Comparison of ENCODE assay signal across 9 cellular contexts in the genomic region with DNA sequence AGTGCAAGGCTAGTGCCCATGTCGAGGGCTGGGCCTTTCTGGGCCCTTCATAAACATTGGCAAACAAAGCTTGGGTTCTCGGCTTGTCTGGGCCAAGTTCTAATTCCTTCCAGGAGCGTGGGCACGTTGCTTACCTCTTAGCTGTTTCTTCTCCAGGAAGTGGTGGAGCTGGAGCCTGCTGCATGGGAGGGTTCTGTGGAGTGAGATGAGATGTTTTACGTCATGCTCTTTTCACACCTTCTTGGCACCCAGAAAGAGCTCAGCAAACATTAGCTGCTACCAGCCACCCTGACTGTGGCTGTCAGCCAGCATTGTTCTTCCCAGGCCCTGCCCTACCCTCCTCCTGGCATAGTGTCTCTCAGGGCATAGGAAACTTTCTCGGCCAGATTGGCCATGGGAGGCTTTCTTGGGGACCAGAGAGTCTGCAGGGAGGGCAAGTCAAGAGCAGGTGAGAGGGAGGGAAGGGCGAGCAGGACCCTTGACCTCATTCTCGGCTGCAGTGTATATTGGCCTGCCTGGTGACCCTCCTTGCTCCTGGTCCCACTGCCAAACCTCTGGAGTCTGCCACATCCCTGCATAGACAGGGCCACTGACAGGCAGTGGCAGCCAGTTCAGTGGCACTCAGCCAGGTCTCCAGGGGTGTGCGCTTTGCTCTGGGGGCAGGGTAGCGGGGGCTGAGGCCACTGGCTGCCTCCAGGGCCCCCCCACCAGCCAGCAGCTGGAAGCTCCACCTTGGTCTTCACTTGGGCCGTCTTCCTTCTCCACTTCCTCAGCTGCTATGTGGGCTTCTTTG.
DNase-seq lines count a peak whose midpoint lies in the region; ATAC-seq and TF ChIP-seq lines count a peak whose summit lies in the region.
"Had no signal": no experiment of that assay in that cellular context is flagged by ENCODE, and none has a peak within 500 bp of the region (broad histone marks: within the 10 kb centered on the region; RNA-seq: fewer than 3 reads in every experiment).

No MANE protein-coding gene starts in this region.

- no peaks in the 10 kb centered on the region for H3K9me3 Mint-ChIP-seq in activated T-helper 2 cell treated with anti-CD3 and anti-CD28 coated beads, Interferon-gamma antibody, Interleukin-2, Interleukin-4, amounts not matched to agents 10 μg/mL and 5 μg/mL and 100 μg/mL, durations not matched to agents 14 hours and 24 hours and 36 hours

- no peak overlapping the region for H3K4me2 ChIP-seq in neuronal stem cell (ENCODE audit: insufficient read depth, low read length, poor library complexity, severe bottlenecking)

- H3K4me1 Mint-ChIP-seq in activated T-helper 2 cell treated with anti-CD3 and anti-CD28 coated beads, Interferon-gamma antibody, Interleukin-2, Interleukin-4, amounts not matched to agents 10 μg/mL and 5 μg/mL and 100 μg/mL, durations not matched to agents 14 hours and 24 hours and 36 hours (ENCODE audit: low read depth) = no peaks in the 10 kb centered on the region

- no peak overlapping the region for H2AFZ ChIP-seq in neuronal stem cell (ENCODE audit: low read length)

- peak overlapping the region; percentile 48 for H2AK5ac ChIP-seq in neuronal stem cell (ENCODE audit: low read depth, low read length)

- H2BK120ac ChIP-seq in neuronal stem cell (ENCODE audit: low read depth, low read length) = no peak overlapping the region

- peaks cover 0 to 1% of the 10 kb centered on the region in 2 donors for H3K9me3 ChIP-seq in neuronal stem cell (replicated peaks in 1 of 2; ENCODE audit: control insufficient read depth in 2 of 2, insufficient read depth in 1 of 2, low read depth in 1 of 2, low read length in 2 of 2)

- H3K4me3 ChIP-seq in epithelial cell of esophagus (ENCODE audit: low read length) (no peak overlapping the region), neuronal stem cell (ENCODE audit: low read length in 2 of 2) (no peak overlapping the region), H7 (ENCODE audit: insufficient read depth, low read depth, low read length) (no peak overlapping the region)

- no peaks in the 10 kb centered on the region for H3K27me3 Mint-ChIP-seq in activated T-helper 2 cell treated with anti-CD3 and anti-CD28 coated beads, Interferon-gamma antibody, Interleukin-2, Interleukin-4, amounts not matched to agents 10 μg/mL and 5 μg/mL and 100 μg/mL, durations not matched to agents 14 hours and 24 hours and 36 hours (ENCODE audit: low read depth)

- WGBS in neuronal stem cell (ENCODE audit: extremely low coverage in 2 of 2, insufficient read length in 2 of 2, insufficient replicate concordance in 1 of 2), 2 donors = no CpG with 5 or more reads among the region's 11 CpGs

- H3K36me3 ChIP-seq in neuronal stem cell (replicated peaks in 1 of 2; ENCODE audit: control insufficient read depth in 2 of 2, insufficient read depth in 2 of 2, low read length in 2 of 2) = peaks cover 52 to 84% of the 10 kb centered on the region in 2 donors
- H3K36me3 ChIP-seq in H7 (replicated peaks; ENCODE audit: control insufficient read depth, insufficient read depth, low read length) = peaks cover 18% of the 10 kb centered on the region

- no peak overlapping the region for H3K4ac ChIP-seq in neuronal stem cell (ENCODE audit: low read length)

- peak overlapping the region; percentile 94 for H3K23ac ChIP-seq in neuronal stem cell (ENCODE audit: low read depth, low read length, poor library complexity)

- no peak for ATAC-seq in HG03442 (IDR thresholded peaks at IDR 0.05; ENCODE audit: unreplicated experiment)

- H2BK12ac ChIP-seq in neuronal stem cell (ENCODE audit: low read length) = peak overlapping the region; percentile 34

- peak overlapping the region; percentile 33 for H3K14ac ChIP-seq in neuronal stem cell (ENCODE audit: low read length)

- H3K27ac ChIP-seq in neuronal stem cell (replicated peaks; ENCODE audit: low read length) = no peak overlapping the region

- intact Hi-C loops in activated T-helper 2 cell treated with anti-CD3 and anti-CD28 coated beads, Interferon-gamma antibody, Interleukin-2, Interleukin-4, amounts not matched to agents 10 μg/mL and 5 μg/mL and 100 μg/mL, durations not matched to agents 14 hours and 24 hours and 36 hours (cut with micrococcal nuclease) = no loop called here

- H2BK5ac ChIP-seq in neuronal stem cell (ENCODE audit: low read length) = peak overlapping the region; percentile 45

- H4K8ac ChIP-seq in neuronal stem cell (ENCODE audit: low read depth, low read length) = no peak overlapping the region

- H4K91ac ChIP-seq in neuronal stem cell (ENCODE audit: low read depth, low read length, poor library complexity) = no peak overlapping the region

- DNase-seq in DMS79 treated with DMSO at 0.1 percent for 48 hours (lab: John Stamatoyannopoulos, UW) (peak; percentile 77), NCI-H446 treated with DMSO at 0.1 percent for 48 hours (lab: John Stamatoyannopoulos, UW) (peak; percentile 65), epithelial cell of esophagus (ENCODE audit: low read depth) (peak; percentile 97), neuronal stem cell (ENCODE audit: low spot score) (no peak), H7 (no peak), kidney glomerular epithelial cell (lab: John Stamatoyannopoulos, UW) (no peak)
- DNase-seq in activated T-helper 2 cell treated with anti-CD3 and anti-CD28 coated beads, Interferon-gamma antibody, Interleukin-2, Interleukin-4, amounts not matched to agents 10 μg/mL and 5 μg/mL and 100 μg/mL, durations not matched to agents 14 hours and 24 hours and 36 hours (ENCODE audit: low spot score) = no peak
- DNase-seq: Kasumi-1 had no signal

- no peak overlapping the region for H2BK15ac ChIP-seq in neuronal stem cell (ENCODE audit: low read length)

- no peak overlapping the region for H3K27ac Mint-ChIP-seq in activated T-helper 2 cell treated with anti-CD3 and anti-CD28 coated beads, Interferon-gamma antibody, Interleukin-2, Interleukin-4, amounts not matched to agents 10 μg/mL and 5 μg/mL and 100 μg/mL, durations not matched to agents 14 hours and 24 hours and 36 hours

- H3K36me3 Mint-ChIP-seq in activated T-helper 2 cell treated with anti-CD3 and anti-CD28 coated beads, Interferon-gamma antibody, Interleukin-2, Interleukin-4, amounts not matched to agents 10 μg/mL and 5 μg/mL and 100 μg/mL, durations not matched to agents 14 hours and 24 hours and 36 hours (ENCODE audit: low read depth) = peaks cover 5% of the 10 kb centered on the region

- H3K9ac ChIP-seq in neuronal stem cell (ENCODE audit: low read depth, low read length, poor library complexity) = no peak overlapping the region

- no peak for TF ChIP-seq CTCF in epithelial cell of esophagus (IDR thresholded peaks at IDR 0.05; ENCODE audit: insufficient read depth, low read depth, low read length, missing control alignments)

- peaks cover 3 to 5% of the 10 kb centered on the region in 2 donors for H3K4me1 ChIP-seq in neuronal stem cell (ENCODE audit: control insufficient read depth in 2 of 2, insufficient read depth in 1 of 2, low read depth in 1 of 2, low read length in 2 of 2)

- no peak overlapping the region for H3K4me3 Mint-ChIP-seq in activated T-helper 2 cell treated with anti-CD3 and anti-CD28 coated beads, Interferon-gamma antibody, Interleukin-2, Interleukin-4, amounts not matched to agents 10 μg/mL and 5 μg/mL and 100 μg/mL, durations not matched to agents 14 hours and 24 hours and 36 hours (ENCODE audit: low read depth)

- peaks cover 6% of the 10 kb centered on the region for H3K79me1 ChIP-seq in neuronal stem cell (ENCODE audit: low read depth, low read length)

- no peak overlapping the region for H3K18ac ChIP-seq in neuronal stem cell (ENCODE audit: low read length)

- no peaks in the 10 kb centered on the region for H3K27me3 ChIP-seq in neuronal stem cell (ENCODE audit: control insufficient read depth in 3 of 3, insufficient read depth in 3 of 3, low read depth in 1 of 3, low read length in 3 of 3)
- no peaks in the 10 kb centered on the region for H3K27me3 ChIP-seq in H7 (ENCODE audit: control insufficient read depth, insufficient read depth, low read length)

Comparison
In these comparisons a context has a peak if more than half of its experiments do, and no peak if none do; other contexts are left out.
1. DNase-seq: peak in DMS79 treated with DMSO at 0.1 percent for 48 hours (single experiment), NCI-H446 treated with DMSO at 0.1 percent for 48 hours (single experiment) and epithelial cell of esophagus (single experiment); none in neuronal stem cell (single experiment), H7 (single experiment), activated T-helper 2 cell treated with anti-CD3 and anti-CD28 coated beads, Interferon-gamma antibody, Interleukin-2, Interleukin-4, amounts not matched to agents 10 μg/mL and 5 μg/mL and 100 μg/mL, durations not matched to agents 14 hours and 24 hours and 36 hours (single experiment) and kidney glomerular epithelial cell (single experiment).